9 cellular contexts compared by ENCODE assay signal in the genomic region with DNA sequence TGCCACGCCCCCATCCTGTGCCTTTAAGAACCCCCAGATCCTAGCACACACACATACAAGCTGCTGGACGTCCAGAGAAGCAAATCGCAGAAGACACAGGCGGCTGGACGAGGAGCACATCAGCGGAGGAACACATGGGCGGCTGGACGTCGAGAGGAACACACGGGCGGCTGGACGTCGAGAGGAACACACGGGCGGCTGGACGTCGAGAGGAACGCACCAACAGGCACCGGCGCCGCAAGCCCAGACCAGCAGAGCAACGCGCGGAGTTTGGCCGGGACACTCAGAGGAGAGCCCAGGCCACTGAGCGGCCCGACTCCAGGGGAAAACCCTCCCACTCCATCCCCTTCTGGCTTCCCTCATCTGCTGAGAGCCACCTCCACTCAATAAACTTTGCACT. TPM values are rescaled to one million over a fixed set of nuclear protein-coding genes. Genes with fewer than 3 reads are reported as not detected.
"Had no signal": no experiment of that assay in that cellular context is flagged by ENCODE, and none has a peak within 500 bp of the region (broad histone marks: within the 10 kb centered on the region; RNA-seq: fewer than 3 reads in every experiment).

No MANE protein-coding gene starts in this region.

- FAIRE-seq: G401.6, GM12878, GM12891, GM12892, GM18507, GM19239 had no signal

- DNase-seq: GDM1, GF-D8 had no signal

- H3K4me3 ChIP-seq: GM12878 had no signal

RNA-seq across cellular contexts. Expression of a gene that starts 17.2 kb away (rescaled TPM):
- total RNA-seq: G401, GM12878 had no signal
- polyA plus RNA-seq: GM12878 had no signal
